ENCODE assay signal across 1 cellular context in the genomic region with DNA sequence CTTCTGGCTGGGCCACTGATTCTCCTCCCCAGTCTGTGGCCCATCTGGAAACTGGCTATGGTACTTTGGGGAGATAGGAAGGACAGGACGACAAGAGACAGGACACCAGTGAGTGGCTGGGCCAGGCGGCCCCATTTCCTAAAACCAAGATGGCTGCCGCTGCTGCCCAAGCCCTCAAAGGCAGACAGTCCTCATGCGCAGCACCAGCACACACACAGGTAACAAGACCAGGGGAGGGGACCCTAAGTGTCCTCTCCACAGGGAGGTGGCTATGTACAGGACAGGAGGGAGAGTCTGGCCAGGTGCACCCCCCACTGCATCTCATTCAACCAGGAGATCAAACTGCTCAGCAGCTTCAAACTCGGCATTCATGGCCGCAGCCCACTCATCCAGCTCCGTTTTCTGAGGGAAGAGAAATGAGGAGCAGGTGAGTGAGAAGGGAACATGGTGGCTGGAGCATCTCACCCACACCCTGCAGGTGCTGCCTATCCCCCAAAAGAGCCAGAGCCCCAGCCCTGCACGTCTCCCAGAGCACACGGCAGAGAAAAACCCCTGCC.
TF ChIP-seq lines count a peak whose summit lies in the region.

No MANE protein-coding gene starts in this region.

TF ChIP-seq in IMR-90, 13 proteins besides CTCF, POLR2A, EP300 and RAD21:
- TF ChIP-seq SMC3 (IDR thresholded peaks at IDR 0.05; ENCODE audit: low read depth, low read length) (no peak), NFE2L2 (IDR thresholded peaks at IDR 0.05; ENCODE audit: low read depth, low read length) (no peak), RFX5 (IDR thresholded peaks at IDR 0.05; ENCODE audit: low read depth, low read length) (no peak), CEBPB (IDR thresholded peaks at IDR 0.05; ENCODE audit: low read depth, low read length) (no peak), MAFK (IDR thresholded peaks at IDR 0.05; ENCODE audit: low read depth, low read length) (no peak), BHLHE40 (IDR thresholded peaks at IDR 0.05; ENCODE audit: low read depth, low read length) (no peak), FOS (IDR thresholded peaks at IDR 0.05; ENCODE audit: low read depth, low read length) (no peak), RCOR1 (IDR thresholded peaks at IDR 0.05; ENCODE audit: insufficient replicate concordance, low read length) (no peak), MXI1 (IDR thresholded peaks at IDR 0.05; ENCODE audit: borderline replicate concordance, low read depth, low read length) (no peak), CHD1 (IDR thresholded peaks at IDR 0.05; ENCODE audit: low read depth, low read length) (no peak), MAZ (IDR thresholded peaks at IDR 0.05; ENCODE audit: borderline replicate concordance, low read depth, low read length) (no peak)
- TF ChIP-seq, protein P1, sequence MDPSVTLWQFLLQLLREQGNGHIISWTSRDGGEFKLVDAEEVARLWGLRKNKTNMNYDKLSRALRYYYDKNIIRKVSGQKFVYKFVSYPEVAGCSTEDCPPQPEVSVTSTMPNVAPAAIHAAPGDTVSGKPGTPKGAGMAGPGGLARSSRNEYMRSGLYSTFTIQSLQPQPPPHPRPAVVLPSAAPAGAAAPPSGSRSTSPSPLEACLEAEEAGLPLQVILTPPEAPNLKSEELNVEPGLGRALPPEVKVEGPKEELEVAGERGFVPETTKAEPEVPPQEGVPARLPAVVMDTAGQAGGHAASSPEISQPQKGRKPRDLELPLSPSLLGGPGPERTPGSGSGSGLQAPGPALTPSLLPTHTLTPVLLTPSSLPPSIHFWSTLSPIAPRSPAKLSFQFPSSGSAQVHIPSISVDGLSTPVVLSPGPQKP (IDR thresholded peaks at IDR 0.05; ENCODE audit: borderline replicate concordance, low read depth, low read length): no peak
- TF ChIP-seq, protein P2, sequence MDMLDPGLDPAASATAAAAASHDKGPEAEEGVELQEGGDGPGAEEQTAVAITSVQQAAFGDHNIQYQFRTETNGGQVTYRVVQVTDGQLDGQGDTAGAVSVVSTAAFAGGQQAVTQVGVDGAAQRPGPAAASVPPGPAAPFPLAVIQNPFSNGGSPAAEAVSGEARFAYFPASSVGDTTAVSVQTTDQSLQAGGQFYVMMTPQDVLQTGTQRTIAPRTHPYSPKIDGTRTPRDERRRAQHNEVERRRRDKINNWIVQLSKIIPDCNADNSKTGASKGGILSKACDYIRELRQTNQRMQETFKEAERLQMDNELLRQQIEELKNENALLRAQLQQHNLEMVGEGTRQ (IDR thresholded peaks at IDR 0.05; ENCODE audit: low read depth, low read length): no peak
